Comparison of ENCODE assay signal across 12 cellular contexts in genomic region chr2:69554568-69554967, GRCh38.
DNase-seq lines count a peak whose midpoint lies in the region; ATAC-seq and TF ChIP-seq lines count a peak whose summit lies in the region.
"Had no signal": no experiment of that assay in that cellular context is flagged by ENCODE, and none has a peak within 500 bp of the region (broad histone marks: within the 10 kb centered on the region; RNA-seq: fewer than 3 reads in every experiment).

No MANE protein-coding gene starts in this region.

- H3K27ac ChIP-seq in CD8-positive, alpha-beta memory T cell (ENCODE audit: low read depth, low read length) = no peak overlapping the region
- no peak overlapping the region for H3K27ac ChIP-seq in SJCRH30
- H3K27ac ChIP-seq: colonic mucosa, testis had no signal

- no peak for DNase-seq in CD8-positive, alpha-beta memory T cell
- DNase-seq in naive thymus-derived CD8-positive, alpha-beta T cell = no peak
- DNase-seq in SJCRH30 (no peak), SW 1271 (lab: John Stamatoyannopoulos, UW) (no peak), lower leg skin (ENCODE audit: low spot score in 2 of 2) (no peak)
- DNase-seq: activated CD4-positive, alpha-beta T cell treated with anti-CD3 and anti-CD28 coated beads for 48 hours; colonic mucosa; SK-N-SH; testis had no signal

- TF ChIP-seq CTCF in lower leg skin (IDR thresholded peaks at IDR 0.05) = no peak

- peaks cover 40% of the 10 kb centered on the region for H3K4me1 ChIP-seq in CD8-positive, alpha-beta memory T cell (ENCODE audit: insufficient read depth, low read length)
- H3K4me1 ChIP-seq in SJCRH30 = no peaks in the 10 kb centered on the region
- H3K4me1 ChIP-seq: testis had no signal

- H3K4me3 Mint-ChIP-seq in CD8-positive, alpha-beta memory T cell = peak overlapping the region in 2 of 7 donors; percentile 3 to 29
- H3K4me3 Mint-ChIP-seq in activated T-helper 17 cell treated with anti-CD3 and anti-CD28 coated beads, Interleukin-2, amount 50 U/mL, for 72 hours = peak overlapping the region; percentile 24
- peak overlapping the region in 6 of 10 donors; percentile 2 to 53 (median 36) for H3K4me3 Mint-ChIP-seq in naive thymus-derived CD8-positive, alpha-beta T cell

- peaks cover 58 to 83% (median 81%) of the 10 kb centered on the region in 3 donors for H3K4me1 Mint-ChIP-seq in CD8-positive, alpha-beta memory T cell
- H3K4me1 Mint-ChIP-seq in activated T-helper 17 cell treated with anti-CD3 and anti-CD28 coated beads, Interleukin-2, amount 50 U/mL, for 72 hours = peaks cover 45% of the 10 kb centered on the region
- H3K4me1 Mint-ChIP-seq in naive thymus-derived CD8-positive, alpha-beta T cell = peaks cover 28 to 81% (median 73%) of the 10 kb centered on the region in 4 donors

- POLR2A ChIA-PET in CD8-positive, alpha-beta memory T cell (lab: Charles Lee) = no interaction called here
- POLR2A ChIA-PET in naive thymus-derived CD8-positive, alpha-beta T cell (lab: Charles Lee) = interaction anchor here (0.6 to 0.8 kb wide), 2 partner anchors 27 to 90 kb away, joined by 3 read pairs; no protein-coding TSS in a partner anchor

- H3K27ac Mint-ChIP-seq in CD8-positive, alpha-beta memory T cell = peak overlapping the region in 5 of 8 donors; percentile 12 to 81 (median 47)
- H3K27ac Mint-ChIP-seq in activated T-helper 17 cell treated with anti-CD3 and anti-CD28 coated beads, Interleukin-2, amount 50 U/mL, for 72 hours = peak overlapping the region; percentile 40
- peak overlapping the region in 7 of 10 donors; percentile 16 to 84 (median 56) for H3K27ac Mint-ChIP-seq in naive thymus-derived CD8-positive, alpha-beta T cell

- H3K9me3 ChIP-seq in CD8-positive, alpha-beta memory T cell (ENCODE audit: low read length) = no peaks in the 10 kb centered on the region
- no peaks in the 10 kb centered on the region for H3K9me3 ChIP-seq in SJCRH30 (replicated peaks)
- H3K9me3 ChIP-seq: colonic mucosa, SK-N-SH, testis had no signal

- 68 to 73% methylated on average over 4 of the region's 4 CpGs for WGBS in lower leg skin, 2 donors

- peak; percentile 16 for ATAC-seq in GM18907 (IDR thresholded peaks at IDR 0.05; ENCODE audit: unreplicated experiment)
- no peak for ATAC-seq in activated T-helper 17 cell treated with anti-CD3 and anti-CD28 coated beads, Interleukin-2, amount 50 U/mL, for 72 hours (replicated peaks)
- no peak for ATAC-seq in naive thymus-derived CD8-positive, alpha-beta T cell
- ATAC-seq in HG03025 (IDR thresholded peaks at IDR 0.05; ENCODE audit: low FRiP score, unreplicated experiment) = no peak

- H3K36me3 ChIP-seq in CD8-positive, alpha-beta memory T cell (ENCODE audit: insufficient read depth, low read length) = no peaks in the 10 kb centered on the region
- no peaks in the 10 kb centered on the region for H3K36me3 ChIP-seq in SJCRH30
- H3K36me3 ChIP-seq: colonic mucosa had no signal

- intact Hi-C loops in lower leg skin (cut with DNase I; ENCODE audit: low total_unique reads) = no loop called here

- H3K27me3 Mint-ChIP-seq in CD8-positive, alpha-beta memory T cell = no peaks in the 10 kb centered on the region
- H3K27me3 Mint-ChIP-seq in activated T-helper 17 cell treated with anti-CD3 and anti-CD28 coated beads, Interleukin-2, amount 50 U/mL, for 72 hours = no peaks in the 10 kb centered on the region
- H3K27me3 Mint-ChIP-seq in naive thymus-derived CD8-positive, alpha-beta T cell = no peaks in the 10 kb centered on the region

- H3K9me3 Mint-ChIP-seq in CD8-positive, alpha-beta memory T cell = no peaks in the 10 kb centered on the region
- H3K9me3 Mint-ChIP-seq in activated T-helper 17 cell treated with anti-CD3 and anti-CD28 coated beads, Interleukin-2, amount 50 U/mL, for 72 hours = no peaks in the 10 kb centered on the region
- no peaks in the 10 kb centered on the region for H3K9me3 Mint-ChIP-seq in naive thymus-derived CD8-positive, alpha-beta T cell

- peaks cover 0 to 55% (median 12%) of the 10 kb centered on the region in 3 donors for H3K36me3 Mint-ChIP-seq in CD8-positive, alpha-beta memory T cell
- peaks cover 59% of the 10 kb centered on the region for H3K36me3 Mint-ChIP-seq in activated T-helper 17 cell treated with anti-CD3 and anti-CD28 coated beads, Interleukin-2, amount 50 U/mL, for 72 hours (ENCODE audit: low read depth)
- H3K36me3 Mint-ChIP-seq in naive thymus-derived CD8-positive, alpha-beta T cell = peaks cover 9 to 63% (median 11%) of the 10 kb centered on the region in 3 donors

- H3K4me3 ChIP-seq in CD8-positive, alpha-beta memory T cell (ENCODE audit: low read length) = no peak overlapping the region
- H3K4me3 ChIP-seq in SJCRH30 (no peak overlapping the region), lower leg skin (ENCODE audit: low read depth, poor library complexity, severe bottlenecking) (no peak overlapping the region)
- H3K4me3 ChIP-seq: colonic mucosa, testis had no signal

- H3K27me3 ChIP-seq in CD8-positive, alpha-beta memory T cell (ENCODE audit: insufficient read depth, low read length, poor library complexity, severe bottlenecking) = no peaks in the 10 kb centered on the region
- H3K27me3 ChIP-seq in SJCRH30 = no peaks in the 10 kb centered on the region
- H3K27me3 ChIP-seq: colonic mucosa, testis had no signal

- no peak for TF ChIP-seq POLR2A in lower leg skin (IDR thresholded peaks at IDR 0.05)

- CTCF ChIA-PET in CD8-positive, alpha-beta memory T cell (lab: Charles Lee) = interaction anchor here (6.5 kb wide), 1 partner anchor 11 kb away, joined by 29 read pairs; no protein-coding TSS in a partner anchor
